In genomic region chr9:124511891-124512805, GRCh38 we compare ENCODE assay signal across 1 cellular context.
A peak's percentile ranks its signal among the peaks of the same experiment; 100 is the strongest.
TF ChIP-seq lines count a peak whose summit lies in the region.

No MANE protein-coding gene starts in this region.

TF ChIP-seq in H1, 55 proteins besides CTCF, POLR2A, EP300 and RAD21:
- TF ChIP-seq CREB1 (IDR thresholded peaks at IDR 0.05) (no peak), POLR2AphosphoS5 (IDR thresholded peaks at IDR 0.05; ENCODE audit: low read depth, low read length) (peak; percentile 62; the same call in 1 of the 2 replicates)
